In the genomic region with DNA sequence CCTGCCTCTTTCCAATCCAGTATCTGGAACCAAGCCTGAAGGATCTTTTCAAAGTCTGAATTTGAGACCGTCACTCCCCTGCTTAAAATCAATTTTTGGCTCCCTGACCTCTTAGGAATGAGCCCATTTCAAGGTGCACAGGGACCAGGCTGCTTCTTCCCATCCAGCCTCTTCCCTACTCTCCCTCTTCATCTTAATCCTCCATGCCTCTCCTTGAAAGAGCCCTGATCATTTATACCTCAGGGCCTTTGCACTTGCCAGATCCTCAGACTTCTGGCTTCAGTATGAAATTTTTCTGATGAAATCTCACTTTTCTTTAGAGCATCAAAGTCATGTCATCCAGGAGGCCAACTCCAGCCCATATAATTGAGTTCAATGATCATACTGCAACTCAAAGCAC, we compare ENCODE assay signal across 25 cellular contexts.
"Had no signal": no experiment of that assay in that cellular context is flagged by ENCODE, and none has a peak within 500 bp of the region (broad histone marks: within the 10 kb centered on the region; RNA-seq: fewer than 3 reads in every experiment).

No MANE protein-coding gene starts in this region.

- H3K27ac ChIP-seq: colonic mucosa, coronary artery, epithelial cell of prostate, esophagus squamous epithelium, foreskin keratinocyte, gastrocnemius medialis, gastroesophageal sphincter, heart left ventricle, heart right ventricle, hepatocyte had no signal

- H3K4me3 Mint-ChIP-seq: dendritic cell treated with granulocyte-macrophage colony-stimulating factor and Interleukin-4, amounts not matched to agents 40 ng/mL and 50 ng/mL, for 4 days; effector memory CD8-positive, alpha-beta T cell; endodermal cell had no signal

- H3K9me3 ChIP-seq: colonic mucosa, esophagus squamous epithelium, gastrocnemius medialis, gastroesophageal sphincter, heart left ventricle had no signal

- H3K27ac Mint-ChIP-seq: dendritic cell treated with granulocyte-macrophage colony-stimulating factor and Interleukin-4, amounts not matched to agents 40 ng/mL and 50 ng/mL, for 4 days; effector memory CD8-positive, alpha-beta T cell; endodermal cell had no signal

- H3K4me1 ChIP-seq: colonic mucosa, esophagus squamous epithelium, foreskin keratinocyte, gastrocnemius medialis had no signal

- H3K4me3 ChIP-seq: colonic mucosa, coronary artery, dorsolateral prefrontal cortex, esophagus squamous epithelium, gastrocnemius medialis, gastroesophageal sphincter, heart left ventricle, heart right ventricle, hepatocyte had no signal

- H3K36me3 ChIP-seq: colonic mucosa, esophagus squamous epithelium, gastrocnemius medialis, gastroesophageal sphincter, heart left ventricle, heart right ventricle had no signal

- H3K27me3 Mint-ChIP-seq: dendritic cell treated with granulocyte-macrophage colony-stimulating factor and Interleukin-4, amounts not matched to agents 40 ng/mL and 50 ng/mL, for 4 days; effector memory CD8-positive, alpha-beta T cell had no signal

- ATAC-seq: effector memory CD8-positive, alpha-beta T cell; esophagus mucosa; foreskin keratinocyte; gastrocnemius medialis; gastroesophageal sphincter; heart left ventricle; heart right ventricle had no signal

- DNase-seq: colonic mucosa; cortex of kidney; dermis blood vessel endothelial cell; dorsolateral prefrontal cortex; effector CD4-positive, alpha-beta T cell; effector CD8-positive, alpha-beta T cell; effector memory CD4-positive, alpha-beta T cell; effector memory CD8-positive, alpha-beta T cell; endodermal cell; erythroblast; esophagus squamous epithelium; foreskin fibroblast; foreskin keratinocyte; foreskin melanocyte; gastrocnemius medialis; glutamatergic neuron; head of caudate nucleus; heart left ventricle; heart right ventricle had no signal

- H3K27me3 ChIP-seq: colonic mucosa, dorsolateral prefrontal cortex, esophagus squamous epithelium, foreskin keratinocyte, gastrocnemius medialis, gastroesophageal sphincter, heart left ventricle, heart right ventricle, hepatocyte had no signal
